In the genomic region with DNA sequence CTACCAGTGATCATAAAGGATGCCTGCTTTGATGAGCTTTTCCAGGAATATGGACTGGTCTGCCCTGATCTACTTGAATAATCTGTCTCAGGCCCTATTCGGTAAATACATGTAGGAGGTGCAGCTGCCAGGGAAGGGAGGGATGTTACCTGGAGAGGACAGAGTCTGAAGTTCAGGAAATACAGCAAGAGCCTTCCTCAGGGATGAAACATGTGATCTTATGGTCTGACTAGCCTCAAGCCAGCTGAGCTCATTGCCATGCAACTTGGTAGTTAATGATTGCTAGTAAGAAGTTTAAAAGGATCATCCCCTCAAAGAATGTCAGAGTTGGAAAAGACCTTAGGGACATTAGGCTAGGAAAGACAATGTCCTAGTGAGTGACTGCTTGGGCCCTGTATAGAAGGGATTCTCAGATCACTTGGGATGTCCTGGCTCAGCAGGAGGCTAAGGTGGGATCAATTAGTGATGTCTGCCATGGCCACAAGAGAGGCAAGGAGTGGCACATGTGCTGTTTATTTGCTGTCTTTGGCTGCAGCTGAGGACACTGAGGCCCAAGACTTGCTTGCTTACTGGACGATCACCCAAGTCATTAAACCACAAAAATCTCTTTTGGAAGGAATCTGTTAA, we compare ENCODE assay signal across 1 cellular context.
TF ChIP-seq lines count a peak whose summit lies in the region.

No MANE protein-coding gene starts in this region.

TF ChIP-seq in liver, 16 proteins besides CTCF, POLR2A, EP300 and RAD21 (continued from another document):
- TF ChIP-seq, protein P1, sequence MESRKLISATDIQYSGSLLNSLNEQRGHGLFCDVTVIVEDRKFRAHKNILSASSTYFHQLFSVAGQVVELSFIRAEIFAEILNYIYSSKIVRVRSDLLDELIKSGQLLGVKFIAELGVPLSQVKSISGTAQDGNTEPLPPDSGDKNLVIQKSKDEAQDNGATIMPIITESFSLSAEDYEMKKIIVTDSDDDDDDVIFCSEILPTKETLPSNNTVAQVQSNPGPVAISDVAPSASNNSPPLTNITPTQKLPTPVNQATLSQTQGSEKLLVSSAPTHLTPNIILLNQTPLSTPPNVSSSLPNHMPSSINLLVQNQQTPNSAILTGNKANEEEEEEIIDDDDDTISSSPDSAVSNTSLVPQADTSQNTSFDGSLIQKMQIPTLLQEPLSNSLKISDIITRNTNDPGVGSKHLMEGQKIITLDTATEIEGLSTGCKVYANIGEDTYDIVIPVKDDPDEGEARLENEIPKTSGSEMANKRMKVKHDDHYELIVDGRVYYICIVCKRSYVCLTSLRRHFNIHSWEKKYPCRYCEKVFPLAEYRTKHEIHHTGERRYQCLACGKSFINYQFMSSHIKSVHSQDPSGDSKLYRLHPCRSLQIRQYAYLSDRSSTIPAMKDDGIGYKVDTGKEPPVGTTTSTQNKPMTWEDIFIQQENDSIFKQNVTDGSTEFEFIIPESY (IDR thresholded peaks at IDR 0.05), result peak; percentile 74
- TF ChIP-seq EGR1 (IDR thresholded peaks at IDR 0.05; ENCODE audit: low read depth in 2 of 2), result no peak
- peak in 1 of 2 donors; percentile 57 for TF ChIP-seq GABPA (IDR thresholded peaks at IDR 0.05 in 1 of 2, conservative IDR thresholded peaks at IDR 0.05 in 1 of 2)
- TF ChIP-seq RXRA (IDR thresholded peaks at IDR 0.05), result peak; percentile 90 to 97
- peak; percentile 98 for TF ChIP-seq SP1 (IDR thresholded peaks at IDR 0.05)
- TF ChIP-seq NR2F2 (IDR thresholded peaks at IDR 0.05), result no peak
- peak; percentile 94 for TF ChIP-seq HNF4G (IDR thresholded peaks at IDR 0.05)
- TF ChIP-seq REST (IDR thresholded peaks at IDR 0.05), result no peak
- peak; percentile 87 to 95 for TF ChIP-seq JUND (IDR thresholded peaks at IDR 0.05)
